In genomic region chr3:33103034-33103433, GRCh38 we compare ENCODE assay signal across 4 cellular contexts.
TF ChIP-seq lines count a peak whose summit lies in the region.

No MANE protein-coding gene starts in this region.

TF ChIP-seq in HepG2, 621 proteins besides CTCF, POLR2A, EP300 and RAD21:
- TF ChIP-seq ZNF121 (CRISPR knock-in tag; IDR thresholded peaks at IDR 0.05), result peak; percentile 93
- TF ChIP-seq NFYC (CRISPR knock-in tag; IDR thresholded peaks at IDR 0.05), result no peak

TF ChIP-seq in HEK293, 187 proteins besides CTCF, POLR2A, EP300 and RAD21:
- TF ChIP-seq ZNF121 (tag by site-specific recombination; IDR thresholded peaks at IDR 0.05) (peak; percentile 63; the same call in 1 of the 2 replicates), ZBTB17 (tag by site-specific recombination; IDR thresholded peaks at IDR 0.05) (no peak)

TF ChIP-seq in WTC11, 78 proteins besides CTCF, POLR2A, EP300 and RAD21:
- TF ChIP-seq ZNF121 (CRISPR knock-in tag; IDR thresholded peaks at IDR 0.05), result peak; percentile 78
- TF ChIP-seq ZSCAN18 (CRISPR knock-in tag; IDR thresholded peaks at IDR 0.05), result no peak

TF ChIP-seq in K562, 482 proteins besides CTCF, POLR2A, EP300 and RAD21:
- no peak for TF ChIP-seq RERE (CRISPR knock-in tag; IDR thresholded peaks at IDR 0.05; ENCODE audit: borderline replicate concordance)
- no peak for TF ChIP-seq NKRF (IDR thresholded peaks at IDR 0.05; ENCODE audit: borderline replicate concordance)
- TF ChIP-seq KDM1A (IDR thresholded peaks at IDR 0.05), result 0 out of 4 replicates have a peak, but pooled peaks of 1 of the 2 experiments have one; percentile 13
- peak; percentile 47 for TF ChIP-seq RBM25 (IDR thresholded peaks at IDR 0.05; ENCODE audit: low read depth, low read length, severe bottlenecking)
- TF ChIP-seq BRD9 (IDR thresholded peaks at IDR 0.05; ENCODE audit: low read depth, partially characterized antibody), result no peak
- TF ChIP-seq BCOR (IDR thresholded peaks at IDR 0.05), result peak; percentile 59
- peak; percentile 94 for TF ChIP-seq ZNF121 (CRISPR knock-in tag; conservative IDR thresholded peaks at IDR 0.05)
